8 cellular contexts compared by ENCODE assay signal in genomic region chr16:81778861-81779539, GRCh38. TPM values are rescaled to one million over a fixed set of nuclear protein-coding genes. Genes with fewer than 3 reads are reported as not detected.
DNase-seq lines count a peak whose midpoint lies in the region; ATAC-seq, FAIRE-seq and TF ChIP-seq lines count a peak whose summit lies in the region.

Gene PLCG2 (plus strand): TSS chr16:81779291. CDS start chr16:81785990, 6,699 bp downstream.

- no peak within 1 kb of the TSS for H3K27ac ChIP-seq in WERI-Rb-1

- TF ChIP-seq POLR2A in H54 (IDR thresholded peaks at IDR 0.05; ENCODE audit: low read depth, low read length): peak; percentile 73

- no peaks in the 10 kb centered on the region for H3K9me3 ChIP-seq in WERI-Rb-1 (ENCODE audit: severe bottlenecking)

- intact Hi-C loops in left colon (cut with DNase I, micrococcal nuclease): no loop called here

- FAIRE-seq in H54 (lab: Jason Lieb, UNC) (no peak), bronchial epithelial cell (lab: Jason Lieb, UNC) (no peak)

- peak within 1 kb of the TSS; percentile 73 for H3K4me3 ChIP-seq in GM12864 (ENCODE audit: low read depth, low read length)
- H3K4me3 ChIP-seq in WERI-Rb-1 (ENCODE audit: low read depth, low read length): peak within 1 kb of the TSS; percentile 47
- peak within 1 kb of the TSS; percentile 45 for H3K4me3 ChIP-seq in bronchial epithelial cell (ENCODE audit: low read depth, low read length)

- peaks cover 5% of the 10 kb centered on the region for H3K27me3 ChIP-seq in WERI-Rb-1 (ENCODE audit: insufficient read depth, low read depth, severe bottlenecking)
- H3K27me3 ChIP-seq in bronchial epithelial cell (ENCODE audit: control insufficient read depth, insufficient read depth, low read length): peaks cover 22% of the 10 kb centered on the region

- H3K36me3 ChIP-seq in WERI-Rb-1 (no peaks in the 10 kb centered on the region), bronchial epithelial cell (ENCODE audit: control insufficient read depth, insufficient read depth, low read length) (no peaks in the 10 kb centered on the region)

- DNase-seq in GM12864 (ENCODE audit: low read depth) (no peak), H54 (ENCODE audit: insufficient read length, low spot score) (peak; percentile 84), LoVo (ENCODE audit: low spot score) (peak; percentile 81), WERI-Rb-1 (peak; percentile 48), bronchial epithelial cell (ENCODE audit: low read depth) (peak; percentile 33), left colon (peak; percentile 68 to 88), amniotic stem cell (lab: John Stamatoyannopoulos, UW) (no peak)
- DNase-seq in stimulated activated CD4-positive, alpha-beta T cell treated with anti-CD3 and anti-CD28 coated beads, Interleukin-2, amount 100 ng/mL, for 48 hours: peak; percentile 63 to 75

- TF ChIP-seq CTCF in GM12864 (IDR thresholded peaks at IDR 0.05; ENCODE audit: low read depth, low read length, missing control alignments) (no peak), WERI-Rb-1 (IDR thresholded peaks at IDR 0.05; ENCODE audit: low read depth, low read length) (no peak), bronchial epithelial cell (IDR thresholded peaks at IDR 0.05; ENCODE audit: insufficient read depth, low read length, severe bottlenecking) (no peak)

- ATAC-seq in left colon: peak; percentile 97

RNA-seq across cellular contexts. Expression of gene PLCG2, which starts in this region (rescaled TPM):
- total RNA-seq in bronchial epithelial cell: 1.8 and 1.9 TPM in 2 replicates
- total RNA-seq in left colon: 10 to 100 TPM; 16.7 to 20.0 TPM

Comparison
In these comparisons a context has a peak if more than half of its experiments do, and no peak if none do; other contexts are left out.
1. DNase-seq: peak in H54 (single experiment), LoVo (single experiment), WERI-Rb-1 (single experiment), bronchial epithelial cell (single experiment), left colon (2 of 2) and stimulated activated CD4-positive, alpha-beta T cell treated with anti-CD3 and anti-CD28 coated beads, Interleukin-2, amount 100 ng/mL, for 48 hours (2 of 2); none in GM12864 (single experiment) and amniotic stem cell (single experiment).
2. Peak in every context shown above with its lines, with median percentiles within 50 percentile points of each other: H3K4me3 ChIP-seq.